Comparison of ENCODE assay signal across 18 cellular contexts in the genomic region with DNA sequence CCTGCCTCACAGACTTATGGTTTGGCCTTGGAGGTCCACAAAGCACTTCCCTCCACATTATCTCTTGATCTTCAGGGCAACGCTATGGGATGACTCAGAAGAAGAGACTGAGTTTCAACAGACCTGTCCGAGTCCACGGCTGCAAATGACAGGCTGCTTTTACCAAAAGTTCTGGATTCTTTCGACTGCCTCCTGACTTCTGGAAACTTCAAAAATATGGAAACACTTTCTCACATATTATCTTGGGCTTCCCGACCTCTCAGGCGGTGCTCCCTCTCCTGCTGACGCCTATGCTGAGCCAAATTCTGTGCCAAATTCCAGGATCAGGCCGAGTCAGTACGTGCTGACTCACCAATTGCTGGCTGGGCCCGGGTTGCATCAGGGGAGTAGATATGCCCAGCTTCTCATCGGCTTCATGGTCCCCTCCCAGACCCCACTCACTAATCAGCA.
DNase-seq lines count a peak whose midpoint lies in the region; ATAC-seq, FAIRE-seq and TF ChIP-seq lines count a peak whose summit lies in the region.
"Had no signal": no experiment of that assay in that cellular context is flagged by ENCODE, and none has a peak within 500 bp of the region (broad histone marks: within the 10 kb centered on the region; RNA-seq: fewer than 3 reads in every experiment).

No MANE protein-coding gene starts in this region.

- no peak overlapping the region for H3K4me3 ChIP-seq in astrocyte (ENCODE audit: insufficient read depth, low read depth, low read length)
- no peak overlapping the region for H3K4me3 ChIP-seq in mesendoderm (ENCODE audit: low read length)
- H3K4me3 ChIP-seq: thyroid gland had no signal

- TF ChIP-seq CTCF in astrocyte (IDR thresholded peaks at IDR 0.05; ENCODE audit: insufficient read depth, low read depth, low read length): no peak

- H2BK5ac ChIP-seq in mesendoderm (ENCODE audit: low read length): no peak overlapping the region

- H2AK5ac ChIP-seq in mesendoderm (ENCODE audit: low read length): no peak overlapping the region

- peaks cover 8% of the 10 kb centered on the region for H3K27me3 Mint-ChIP-seq in astrocyte (ENCODE audit: low read depth, unreplicated experiment)

- H3K27ac ChIP-seq in astrocyte (ENCODE audit: low read depth, low read length): peak overlapping the region; percentile 39
- H3K27ac ChIP-seq in mesendoderm (ENCODE audit: low read depth, low read length): no peak overlapping the region
- H3K27ac ChIP-seq: thyroid gland had no signal

- H2BK120ac ChIP-seq in mesendoderm (ENCODE audit: low read depth, low read length): no peak overlapping the region

- WGBS in mesendoderm (ENCODE audit: extremely low coverage, insufficient coverage, low lambda C conversion rate): no CpG with 5 or more reads among the region's 11 CpGs

- H3K79me2 ChIP-seq in astrocyte (ENCODE audit: insufficient read depth, low read length): no peaks in the 10 kb centered on the region
- no peaks in the 10 kb centered on the region for H3K79me2 ChIP-seq in mesendoderm (ENCODE audit: control insufficient read depth, insufficient read depth, low read length)

- peaks cover 26% of the 10 kb centered on the region for H3K4me1 Mint-ChIP-seq in astrocyte (ENCODE audit: low read depth, unreplicated experiment)

- no peak for ATAC-seq in GM18909 (IDR thresholded peaks at IDR 0.05; ENCODE audit: poor library complexity, unreplicated experiment)
- no peak for ATAC-seq in HG03135 (IDR thresholded peaks at IDR 0.05; ENCODE audit: unreplicated experiment)
- ATAC-seq: effector memory CD8-positive, alpha-beta T cell; WTC11 had no signal

- H3K9me3 ChIP-seq in astrocyte (ENCODE audit: insufficient read depth, low read depth, low read length): peaks cover 4% of the 10 kb centered on the region
- H3K9me3 ChIP-seq: thyroid gland had no signal

- peaks cover 20% of the 10 kb centered on the region for H3K9me3 Mint-ChIP-seq in astrocyte (ENCODE audit: unreplicated experiment)

- H3K4me2 ChIP-seq in astrocyte (ENCODE audit: low read length): peak overlapping the region; percentile 46
- H3K4me2 ChIP-seq in mesendoderm (ENCODE audit: low read length): no peak overlapping the region

- peak; percentile 68 for FAIRE-seq in astrocyte (lab: Jason Lieb, UNC)
- FAIRE-seq: islet of Langerhans had no signal

- H2AFZ ChIP-seq in astrocyte (ENCODE audit: low read depth, low read length): peak overlapping the region; percentile 8

- no peak overlapping the region for H4K5ac ChIP-seq in mesendoderm (ENCODE audit: low read length)

- H3K18ac ChIP-seq in mesendoderm (ENCODE audit: low read length): no peak overlapping the region

- DNase-seq in EH (ENCODE audit: low read depth) (peak; percentile 92), LoVo (ENCODE audit: low spot score) (peak; percentile 25), astrocyte (ENCODE audit: low read depth) (peak; percentile 80), mesendoderm (peak; percentile 55), NCI-H2081 (lab: John Stamatoyannopoulos, UW) (no peak), glomerular visceral epithelial cell (ENCODE audit: extremely low spot score) (no peak)
- DNase-seq: activated naive CD4-positive, alpha-beta T cell; CD4-positive, alpha-beta memory T cell; effector memory CD8-positive, alpha-beta T cell; NCI-H1092 treated with DMSO at 0.1 percent for 48 hours; NCI-H2171 treated with DMSO at 0.1 percent for 48 hours; posterior cingulate gyrus; SW 1271; thyroid gland had no signal

- no peak overlapping the region for H4K8ac ChIP-seq in mesendoderm (ENCODE audit: low read depth, low read length)

- H3K27me3 ChIP-seq in astrocyte (ENCODE audit: insufficient read depth, low read length) (peaks cover 4% of the 10 kb centered on the region), mesendoderm (ENCODE audit: insufficient read depth, low read length, poor library complexity) (no peaks in the 10 kb centered on the region)
- H3K27me3 ChIP-seq: thyroid gland had no signal

- H3K4ac ChIP-seq in mesendoderm (ENCODE audit: low read depth, low read length): no peak overlapping the region

- peak overlapping the region; percentile 83 for H3K27ac Mint-ChIP-seq in astrocyte (ENCODE audit: unreplicated experiment)
- H3K27ac Mint-ChIP-seq: CD4-positive, alpha-beta memory T cell; effector memory CD8-positive, alpha-beta T cell; WTC11 had no signal

- H3K4me1 ChIP-seq in astrocyte (ENCODE audit: insufficient read depth, low read length): peaks cover 34% of the 10 kb centered on the region
- H3K4me1 ChIP-seq in mesendoderm (ENCODE audit: control insufficient read depth, low read depth, low read length): no peaks in the 10 kb centered on the region
- H3K4me1 ChIP-seq: thyroid gland had no signal

- H4K20me1 ChIP-seq in astrocyte (ENCODE audit: insufficient read depth, low read length): no peaks in the 10 kb centered on the region

- H3K9ac ChIP-seq in astrocyte (ENCODE audit: low read length) (peak overlapping the region; percentile 9), mesendoderm (ENCODE audit: low read length) (no peak overlapping the region)

- no peaks in the 10 kb centered on the region for H3K79me1 ChIP-seq in mesendoderm (ENCODE audit: low read length)

- no peak overlapping the region for H3K4me3 Mint-ChIP-seq in astrocyte (ENCODE audit: unreplicated experiment)
- H3K4me3 Mint-ChIP-seq: CD4-positive, alpha-beta memory T cell; effector memory CD8-positive, alpha-beta T cell; WTC11 had no signal

- H3K36me3 ChIP-seq in astrocyte (ENCODE audit: insufficient read depth, low read length) (no peaks in the 10 kb centered on the region), mesendoderm (ENCODE audit: control insufficient read depth, insufficient read depth, low read length) (no peaks in the 10 kb centered on the region)
- H3K36me3 ChIP-seq: thyroid gland had no signal

- no peak overlapping the region for H2BK15ac ChIP-seq in mesendoderm (replicated peaks; ENCODE audit: low read depth)

- H3K56ac ChIP-seq in mesendoderm (ENCODE audit: low read length): no peak overlapping the region

- no peak overlapping the region for H3K23ac ChIP-seq in mesendoderm (ENCODE audit: low read length)

- H3K36me3 Mint-ChIP-seq in astrocyte (ENCODE audit: low read depth, unreplicated experiment): peaks cover 12% of the 10 kb centered on the region
- H3K36me3 Mint-ChIP-seq: CD4-positive, alpha-beta memory T cell had no signal

Comparison
In these comparisons a context has a peak if more than half of its experiments do, and no peak if none do; other contexts are left out.
1. DNase-seq: peak in EH (single experiment), LoVo (single experiment), astrocyte (single experiment) and mesendoderm (single experiment); none in NCI-H2081 (0 of 2) and glomerular visceral epithelial cell (single experiment).